Comparison of ENCODE assay signal across 10 cellular contexts in the genomic region with DNA sequence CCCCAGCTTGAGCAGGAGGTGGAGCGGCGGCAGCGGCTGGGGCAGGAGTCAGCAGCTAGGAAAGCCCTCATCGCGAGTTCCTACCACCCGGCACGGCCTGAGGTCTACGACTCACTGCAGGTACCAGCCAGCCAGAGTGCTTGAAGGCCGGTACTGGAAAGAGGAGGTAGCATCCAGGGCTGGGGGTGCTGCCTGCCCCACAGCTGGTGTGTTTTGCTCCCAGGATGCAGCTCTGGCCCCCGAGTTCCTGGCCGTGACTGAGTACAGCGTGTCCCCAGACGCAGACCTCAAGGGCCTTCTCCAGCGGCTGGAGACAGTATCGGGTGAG. TPM values are rescaled to one million over a fixed set of nuclear protein-coding genes. Genes with fewer than 3 reads are reported as not detected.
DNase-seq lines count a peak whose midpoint lies in the region; ATAC-seq and TF ChIP-seq lines count a peak whose summit lies in the region.
"Had no signal": no experiment of that assay in that cellular context is flagged by ENCODE, and none has a peak within 500 bp of the region (broad histone marks: within the 10 kb centered on the region; RNA-seq: fewer than 3 reads in every experiment).

No MANE protein-coding gene starts in this region.

- no peak for ATAC-seq in HG03378 (IDR thresholded peaks at IDR 0.05; ENCODE audit: unreplicated experiment)

- peak overlapping the region; percentile 77 for H3K4me3 ChIP-seq in LNCaP clone FGC (ENCODE audit: low read depth, low read length)

- TF ChIP-seq CTCF in C4-2B (conservative IDR thresholded peaks at IDR 0.05) (no peak), LNCaP clone FGC (IDR thresholded peaks at IDR 0.05; ENCODE audit: control insufficient read depth, extremely low read depth, insufficient read depth) (no peak), brain (conservative IDR thresholded peaks at IDR 0.05) (no peak), nephron progenitor cell (IDR thresholded peaks at IDR 0.05) (no peak)

- peak overlapping the region; percentile 92; the same call in 1 of the 2 replicates for H3K27ac ChIP-seq in C4-2B

- H3K27me3 Mint-ChIP-seq in brain (peaks cover 17% of the 10 kb centered on the region), nephron progenitor cell (ENCODE audit: low read depth, poor library complexity) (no peaks in the 10 kb centered on the region)

- DNase-seq in LNCaP clone FGC (ENCODE audit: low read depth) (no peak), nephron progenitor cell (no peak), occipital lobe (lab: John Stamatoyannopoulos, UW) (no peak), foreskin melanocyte (no peak), hypothalamus (lab: John Stamatoyannopoulos, UW) (no peak)
- DNase-seq: NCI-H748 treated with DMSO at 0.1 percent for 48 hours; stimulated activated CD4-positive, alpha-beta T cell treated with anti-CD3 and anti-CD28 coated beads, Interleukin-4, amount 100 ng/mL, for 4 hours had no signal

- peak overlapping the region in 2 of 5 experiments; percentile 100 for H3K27ac Mint-ChIP-seq in brain
- H3K27ac Mint-ChIP-seq in nephron progenitor cell = no peak overlapping the region

- H3K36me3 Mint-ChIP-seq in brain = no peaks in the 10 kb centered on the region
- no peaks in the 10 kb centered on the region for H3K36me3 Mint-ChIP-seq in nephron progenitor cell (ENCODE audit: low read depth)

- peak overlapping the region; percentile 98 to 99 (median 98) for H3K4me3 Mint-ChIP-seq in brain
- H3K4me3 Mint-ChIP-seq in nephron progenitor cell = peak overlapping the region; percentile 96

- peaks cover 44% of the 10 kb centered on the region for H3K4me1 Mint-ChIP-seq in brain
- H3K4me1 Mint-ChIP-seq in nephron progenitor cell = peaks cover 44% of the 10 kb centered on the region

- peaks cover 0 to 4% (median 0%) of the 10 kb centered on the region in 5 experiments for H3K9me3 Mint-ChIP-seq in brain
- no peaks in the 10 kb centered on the region for H3K9me3 Mint-ChIP-seq in nephron progenitor cell

RNA-seq across cellular contexts. Expression of a gene that starts 1.6 kb away (rescaled TPM):
- polyA plus RNA-seq in brain (ENCODE audit: insufficient read depth, low read depth, low replicate concordance) = 12.7 TPM
- 3.3 TPM for total RNA-seq in occipital lobe

RNA-seq across cellular contexts. Expression of a gene that starts 3.9 kb away (rescaled TPM):
- 283 TPM for polyA plus RNA-seq in brain (ENCODE audit: insufficient read depth, low read depth, low replicate concordance)
- total RNA-seq in occipital lobe = 26.7 TPM

RNA-seq across cellular contexts. Expression of a gene that starts 10.3 kb away (rescaled TPM):
- 7.9 TPM for polyA plus RNA-seq in brain (ENCODE audit: insufficient read depth, low read depth, low replicate concordance)
- 21.2 TPM for total RNA-seq in occipital lobe
